15 cellular contexts compared by ENCODE assay signal in the genomic region with DNA sequence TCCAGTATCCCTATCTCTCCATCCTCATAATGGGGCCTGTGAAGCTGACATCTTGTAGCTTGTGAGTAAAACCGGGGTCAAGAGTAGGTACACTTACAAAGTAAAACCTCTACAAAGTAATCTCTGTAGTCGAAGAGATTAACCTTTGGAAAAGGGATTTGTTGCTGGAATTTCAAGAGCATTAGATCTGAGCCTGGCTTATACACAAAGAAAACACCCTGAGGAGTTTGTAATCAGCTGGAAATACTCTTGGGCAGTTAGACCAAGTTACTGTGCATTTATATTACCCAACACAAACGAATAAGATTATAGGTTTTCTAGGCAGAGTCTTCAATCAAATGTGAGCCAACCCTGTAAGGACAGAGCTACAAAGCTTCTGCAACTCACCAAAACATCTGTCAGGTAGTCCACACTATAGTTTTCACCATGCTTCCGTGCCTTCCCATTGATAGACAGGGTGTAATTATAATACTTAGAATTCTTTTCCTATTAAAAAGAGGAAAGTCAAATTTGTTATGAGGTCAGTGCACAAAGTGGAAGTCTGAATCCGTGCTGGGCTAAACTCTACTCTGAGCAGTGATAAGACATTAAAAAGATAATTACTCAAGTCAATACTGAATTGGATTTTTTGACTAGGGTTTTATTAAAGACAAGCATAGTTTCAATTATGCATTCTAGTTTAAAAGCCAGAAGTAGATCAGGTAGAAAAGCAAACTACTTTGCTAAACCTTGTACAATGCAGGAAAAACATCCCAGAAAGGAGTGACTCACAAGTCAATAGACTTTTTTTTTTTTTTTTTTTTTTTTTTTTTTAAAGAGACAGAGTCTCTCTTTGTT. TPM values are rescaled to one million over a fixed set of nuclear protein-coding genes. Genes with fewer than 3 reads are reported as not detected.
DNase-seq lines count a peak whose midpoint lies in the region; ATAC-seq, FAIRE-seq and TF ChIP-seq lines count a peak whose summit lies in the region.
"Had no signal": no experiment of that assay in that cellular context is flagged by ENCODE, and none has a peak within 500 bp of the region (broad histone marks: within the 10 kb centered on the region; RNA-seq: fewer than 3 reads in every experiment).

No MANE protein-coding gene starts in this region.

- in situ Hi-C loops in Caki2 (cut with HindIII; ENCODE audit: low pct_unique_long_range_greater_than_20kb, low sequenced_read_pairs): no loop called here

- peak; percentile 50 for DNase-seq in Caki2 (ENCODE audit: low read depth)
- no peak for DNase-seq in RCC 7860 (ENCODE audit: low spot score)
- DNase-seq in epithelial cell of prostate (ENCODE audit: low read depth, low spot score): no peak
- no peak for DNase-seq in pancreas
- no peak for DNase-seq in NCI-H446 (lab: John Stamatoyannopoulos, UW)
- DNase-seq in kidney glomerular epithelial cell (lab: John Stamatoyannopoulos, UW): no peak
- DNase-seq in NCI-H526 treated with DMSO at 0.1 percent for 48 hours (lab: John Stamatoyannopoulos, UW): no peak
- no peak for DNase-seq in putamen (ENCODE audit: low spot score)
- DNase-seq: activated CD4-positive, alpha-beta T cell treated with anti-CD3 and anti-CD28 coated beads for 36 hours; foreskin melanocyte; MG63; NCI-H526 had no signal

- peak overlapping the region in 1 of 4 donors; percentile 2 for H3K4me3 ChIP-seq in pancreas
- H3K4me3 ChIP-seq: cardiac muscle cell, MG63, prostate gland had no signal

- no peak for TF ChIP-seq CTCF in pancreas (IDR thresholded peaks at IDR 0.05)

- H3K9me3 ChIP-seq in pancreas: no peaks in the 10 kb centered on the region
- H3K9me3 ChIP-seq: MG63, prostate gland had no signal

- WGBS in pancreas, 2 donors: 44 to 57% methylated on average over 5 of the region's 5 CpGs

- peaks cover 5 to 12% (median 6%) of the 10 kb centered on the region in 3 donors for H3K4me1 ChIP-seq in pancreas
- H3K4me1 ChIP-seq: prostate gland had no signal

- ATAC-seq in pancreas: peak; percentile 84 to 86 (median 86)
- ATAC-seq: activated CD4-positive, alpha-beta T cell treated with anti-CD3 and anti-CD28 coated beads for 36 hours had no signal

- peak; percentile 32 for FAIRE-seq in RCC 7860 (lab: Jason Lieb, UNC)
- no peak for FAIRE-seq in pancreas (lab: Jason Lieb, UNC)

- peak overlapping the region; percentile 17 for H3K27ac ChIP-seq in epithelial cell of prostate
- peak overlapping the region in 2 of 4 donors; percentile 45 to 56 for H3K27ac ChIP-seq in pancreas
- H3K27ac ChIP-seq: C4-2B, cardiac muscle cell, prostate gland had no signal

- intact Hi-C loops in pancreas (cut with DNase I): no loop called here

- peaks cover 0 to 21% (median 0%) of the 10 kb centered on the region in 3 donors for H3K36me3 ChIP-seq in pancreas

- H3K27me3 ChIP-seq in pancreas: no peaks in the 10 kb centered on the region
- H3K27me3 ChIP-seq: cardiac muscle cell, MG63 had no signal

RNA-seq across cellular contexts. Expression of gene GNS, which starts 14.6 kb away (rescaled TPM):
- 133 and 134 TPM in 2 replicates for total RNA-seq in Caki2 (2014; rRNA removed; shearing (Covaris generic); ENCODE audit: low replicate concordance)
- total RNA-seq in pancreas: 10 to 100 TPM; 21.6 to 66.0 (median 33.1) TPM
- 10 to 100 TPM in 1 of 2 donors, 1 to 10 TPM in 1; 7.1 to 20.4 TPM for polyA plus RNA-seq in pancreas
